12 cellular contexts compared by ENCODE assay signal in genomic region chr16:86665319-86665675, GRCh38.
DNase-seq lines count a peak whose midpoint lies in the region; ATAC-seq and TF ChIP-seq lines count a peak whose summit lies in the region.
"Had no signal": no experiment of that assay in that cellular context is flagged by ENCODE, and none has a peak within 500 bp of the region (broad histone marks: within the 10 kb centered on the region; RNA-seq: fewer than 3 reads in every experiment).

No MANE protein-coding gene starts in this region.

- H3K36me3 Mint-ChIP-seq in type B pancreatic cell: no peaks in the 10 kb centered on the region

- no peak for TF ChIP-seq CTCF in GM20000 (IDR thresholded peaks at IDR 0.05; ENCODE audit: extremely low read depth, missing control alignments)
- TF ChIP-seq CTCF in type B pancreatic cell (conservative IDR thresholded peaks at IDR 0.05): no peak

- peaks cover 11% of the 10 kb centered on the region for H3K9me3 Mint-ChIP-seq in type B pancreatic cell

- H3K27ac Mint-ChIP-seq in type B pancreatic cell: no peak overlapping the region

- H3K4me3 Mint-ChIP-seq in type B pancreatic cell: no peak overlapping the region
- H3K4me3 Mint-ChIP-seq: nephron progenitor cell had no signal

- H3K27ac ChIP-seq in mesodermal cell (ENCODE audit: low read depth, low read length, severe bottlenecking): peak overlapping the region; percentile 65

- no peak overlapping the region for H3K4me3 ChIP-seq in mesodermal cell (ENCODE audit: extremely low read depth, insufficient read depth, low read length, poor library complexity, severe bottlenecking)

- H3K9me3 ChIP-seq in mesodermal cell (ENCODE audit: control insufficient read depth, low read length): peaks cover 14% of the 10 kb centered on the region

- no peaks in the 10 kb centered on the region for H3K36me3 ChIP-seq in mesodermal cell (ENCODE audit: control insufficient read depth, insufficient read depth, low read length)

- peaks cover 41% of the 10 kb centered on the region for H3K27me3 Mint-ChIP-seq in type B pancreatic cell

- peak; percentile 15 for ATAC-seq in GM18861 (IDR thresholded peaks at IDR 0.05; ENCODE audit: unreplicated experiment)
- ATAC-seq in HG02943 (IDR thresholded peaks at IDR 0.05; ENCODE audit: low read depth, unreplicated experiment): peak; percentile 14
- ATAC-seq in GM21381 (IDR thresholded peaks at IDR 0.05; ENCODE audit: unreplicated experiment): no peak
- no peak for ATAC-seq in HG02610 (IDR thresholded peaks at IDR 0.05; ENCODE audit: unreplicated experiment)

- H3K4me1 Mint-ChIP-seq in type B pancreatic cell (ENCODE audit: unreplicated experiment): peaks cover 48% of the 10 kb centered on the region

- peak; percentile 49 for DNase-seq in amniotic epithelial cell (ENCODE audit: low read depth)
- no peak for DNase-seq in GM20000 (ENCODE audit: low spot score)
- no peak for DNase-seq in type B pancreatic cell (ENCODE audit: extremely low spot score, unreplicated experiment)
- DNase-seq: activated gamma-delta T cell, head of caudate nucleus, NCI-H1436 treated with DMSO at 0.1 percent for 48 hours, nephron progenitor cell had no signal

- H3K4me1 ChIP-seq in mesodermal cell (ENCODE audit: control insufficient read depth, insufficient read depth, low read length, poor library complexity, severe bottlenecking): peaks cover 47% of the 10 kb centered on the region

- 80% methylated on average over 2 of the region's 2 CpGs for WGBS in mesodermal cell (ENCODE audit: insufficient coverage in 2 of 2), 2 experiments

Comparison
In these comparisons a context has a peak if more than half of its experiments do, and no peak if none do; other contexts are left out.
1. ATAC-seq: peak in GM18861 (single experiment) and HG02943 (single experiment); none in GM21381 (single experiment) and HG02610 (single experiment).